Comparison of ENCODE assay signal across 20 cellular contexts in the genomic region with DNA sequence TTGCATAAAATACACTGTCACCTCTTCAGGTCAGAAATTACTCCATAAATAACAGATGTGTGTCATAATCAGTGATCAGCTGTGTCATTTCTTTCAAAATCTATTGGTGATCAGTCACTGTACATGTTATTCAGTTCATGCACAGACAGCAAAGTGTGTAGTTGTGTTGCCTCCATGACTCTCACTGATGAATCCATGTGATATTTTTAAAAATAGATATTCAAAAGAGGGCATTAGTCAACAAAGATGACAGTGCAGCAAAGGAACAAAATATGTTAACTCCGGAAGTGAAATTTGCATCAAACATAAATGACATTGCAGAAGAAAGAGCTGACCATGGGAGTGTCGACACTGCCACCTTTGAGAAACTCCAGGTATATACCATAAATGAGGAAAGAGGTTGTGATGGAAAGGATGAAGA. TPM values are rescaled to one million over a fixed set of nuclear protein-coding genes. Genes with fewer than 3 reads are reported as not detected.
A peak's percentile ranks its signal among the peaks of the same experiment; 100 is the strongest.
DNase-seq lines count a peak whose midpoint lies in the region; ATAC-seq and TF ChIP-seq lines count a peak whose summit lies in the region.
"Had no signal": no experiment of that assay in that cellular context is flagged by ENCODE, and none has a peak within 500 bp of the region (broad histone marks: within the 10 kb centered on the region; RNA-seq: fewer than 3 reads in every experiment).

No MANE protein-coding gene starts in this region.

- TF ChIP-seq POLR2A in spleen (IDR thresholded peaks at IDR 0.05), result no peak

- no peak overlapping the region for H3K4me2 ChIP-seq in OCI-LY3 (ENCODE audit: low read length)

- ATAC-seq in HG02798 (IDR thresholded peaks at IDR 0.05; ENCODE audit: poor library complexity, unreplicated experiment), result no peak
- ATAC-seq: CD8-positive, alpha-beta T cell; T-helper 17 cell had no signal

- no peaks in the 10 kb centered on the region for H3K36me3 ChIP-seq in OCI-LY3 (replicated peaks; ENCODE audit: low read depth, low read length)
- H3K36me3 ChIP-seq in spleen, result peaks cover 0 to 7% (median 0%) of the 10 kb centered on the region in 6 donors
- H3K36me3 ChIP-seq: BE2C had no signal

- H3K4me3 ChIP-seq in OCI-LY3 (ENCODE audit: low read length) (no peak overlapping the region), spleen (peak overlapping the region in 1 of 8 donors; percentile 29)
- H3K4me3 ChIP-seq: SJCRH30 had no signal

- H3K9me3 ChIP-seq in OCI-LY3 (ENCODE audit: insufficient read depth, low read length) (no peaks in the 10 kb centered on the region), spleen (peaks cover 0 to 6% (median 0%) of the 10 kb centered on the region in 8 donors)
- H3K9me3 ChIP-seq: BE2C, SJCRH30 had no signal

- H2AFZ ChIP-seq in OCI-LY3 (ENCODE audit: low read depth, low read length), result no peak overlapping the region

- WGBS in spleen, 5 donors, result 43 to 89% (median 62%) methylated on average over 2 of the region's 2 CpGs

- DNase-seq in SIG-M5 treated with dmso at 0.1 percent for 504 hours (lab: John Stamatoyannopoulos, UW; ENCODE audit: unreplicated experiment), result peak; percentile 53
- DNase-seq in SIG-M5 (lab: John Stamatoyannopoulos, UW), result no peak
- DNase-seq in MV-4-11 (lab: John Stamatoyannopoulos, UW), result peak; percentile 47
- no peak for DNase-seq in spleen
- DNase-seq in NCI-H1436 treated with DMSO at 0.1 percent for 48 hours (lab: John Stamatoyannopoulos, UW), result no peak
- DNase-seq in NCI-H146 (lab: John Stamatoyannopoulos, UW), result no peak
- DNase-seq: 8988T; BE2C; CD8-positive, alpha-beta T cell; GF-D8; H9; NCI-H1092 treated with DMSO at 0.1 percent for 48 hours; NCI-H187; NCI-H226; NCI-H524 treated with DMSO at 0.1 percent for 48 hours; SJCRH30; T-helper 17 cell had no signal

- H3K9ac ChIP-seq in OCI-LY3 (ENCODE audit: low read length), result no peak overlapping the region

- H3K27me3 ChIP-seq in OCI-LY3 (ENCODE audit: low read depth, low read length) (no peaks in the 10 kb centered on the region), spleen (replicated peaks in 1 of 7) (no peaks in the 10 kb centered on the region)
- H3K27me3 ChIP-seq: BE2C, SJCRH30 had no signal

- H3K4me1 ChIP-seq in OCI-LY3 (ENCODE audit: low read length) (no peaks in the 10 kb centered on the region), spleen (peaks cover 0 to 4% (median 0%) of the 10 kb centered on the region in 6 donors)
- H3K4me1 ChIP-seq: BE2C, SJCRH30 had no signal

- H3K27ac ChIP-seq in OCI-LY3 (ENCODE audit: low read length), result no peak overlapping the region
- peak overlapping the region in 6 of 8 donors; percentile 33 to 79 (median 68) for H3K27ac ChIP-seq in spleen
- H3K27ac ChIP-seq: SJCRH30 had no signal

- TF ChIP-seq CTCF in OCI-LY3 (IDR thresholded peaks at IDR 0.05; ENCODE audit: low read depth, low read length) (peak; percentile 8; the same call in 1 of the 2 replicates), spleen (IDR thresholded peaks at IDR 0.05 in 8 of 11, conservative IDR thresholded peaks at IDR 0.05 in 3 of 11) (no peak)

- H3K79me2 ChIP-seq in OCI-LY3 (ENCODE audit: low read length), result no peaks in the 10 kb centered on the region

- no peaks in the 10 kb centered on the region for H4K20me1 ChIP-seq in OCI-LY3 (ENCODE audit: insufficient read depth, low read length)

- intact Hi-C loops in spleen (cut with DNase I; ENCODE audit: low total_unique reads), result no loop called here

RNA-seq across cellular contexts. Expression of a gene that starts 17.1 kb away (rescaled TPM):
- total RNA-seq in spleen, result 10 to 100 TPM; 10.4 to 17.9 (median 13.1) TPM
- polyA plus RNA-seq in spleen, result 10 to 100 TPM in 2 of 3 donors, 1 to 10 TPM in 1; 4.9 to 12.6 (median 10.2) TPM

RNA-seq across cellular contexts. Expression of a gene that starts 56.4 kb away (rescaled TPM):
- under 1 TPM in 5 of 7 donors, not detected in 2; 0.06 to 0.19 (median 0.07) TPM for total RNA-seq in spleen
- under 1 TPM in 2 of 3 donors, not detected in 1; 0.02 to 0.03 TPM for polyA plus RNA-seq in spleen
- total RNA-seq: RPMI7951, SJCRH30 had no signal

Comparison
In these comparisons a context has a peak if more than half of its experiments do, and no peak if none do; other contexts are left out.
1. DNase-seq: peak in SIG-M5 treated with dmso at 0.1 percent for 504 hours (single experiment) and MV-4-11 (single experiment); none in SIG-M5 (single experiment), spleen (single experiment), NCI-H1436 treated with DMSO at 0.1 percent for 48 hours (single experiment) and NCI-H146 (single experiment).